Comparison of ENCODE assay signal across 13 cellular contexts in the genomic region with DNA sequence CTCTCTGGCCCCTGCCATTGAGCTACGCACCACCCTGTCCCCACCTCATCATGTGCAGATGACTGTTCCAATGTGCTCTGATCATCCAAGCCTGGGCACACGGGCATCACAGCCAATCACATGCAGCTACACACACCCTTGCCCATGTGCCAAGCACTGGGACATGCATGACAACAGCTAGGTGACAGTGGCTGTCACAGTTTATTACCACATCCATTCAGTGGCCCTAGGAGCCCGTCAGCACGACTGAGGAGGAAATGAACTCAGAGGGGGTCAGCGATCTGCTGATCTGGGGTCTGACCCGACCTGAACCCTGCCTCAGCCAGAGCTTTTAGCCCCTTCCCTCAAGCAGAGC. TPM values are rescaled to one million over a fixed set of nuclear protein-coding genes. Genes with fewer than 3 reads are reported as not detected.
DNase-seq lines count a peak whose midpoint lies in the region; ATAC-seq and TF ChIP-seq lines count a peak whose summit lies in the region.
"Had no signal": no experiment of that assay in that cellular context is flagged by ENCODE, and none has a peak within 500 bp of the region (broad histone marks: within the 10 kb centered on the region; RNA-seq: fewer than 3 reads in every experiment).

No MANE protein-coding gene starts in this region.

- no peaks in the 10 kb centered on the region for H3K27me3 ChIP-seq in BLaER1
- no peaks in the 10 kb centered on the region for H3K27me3 ChIP-seq in GM23338 (ENCODE audit: insufficient read depth)

- peaks cover 29% of the 10 kb centered on the region for H3K4me1 Mint-ChIP-seq in GM23338
- peaks cover 59% of the 10 kb centered on the region for H3K4me1 Mint-ChIP-seq in activated T-helper 1 cell treated with anti-CD3 and anti-CD28 coated beads, Interleukin-12 subunit alpha, Interleukin-12 subunit beta, Interleukin-2, Interleukin-4 antibody, amounts not matched to agents 30 ng/mL and 10 ng/mL and 1 ng/mL, durations not matched to agents 14 hours and 24 hours and 36 hours (ENCODE audit: low read depth)

- peaks cover 4% of the 10 kb centered on the region for H3K27me3 Mint-ChIP-seq in GM23338 (ENCODE audit: insufficient read depth, low read depth, poor library complexity)
- no peaks in the 10 kb centered on the region for H3K27me3 Mint-ChIP-seq in activated T-helper 1 cell treated with anti-CD3 and anti-CD28 coated beads, Interleukin-12 subunit alpha, Interleukin-12 subunit beta, Interleukin-2, Interleukin-4 antibody, amounts not matched to agents 30 ng/mL and 10 ng/mL and 1 ng/mL, durations not matched to agents 14 hours and 24 hours and 36 hours (ENCODE audit: insufficient read depth)

- peak overlapping the region; percentile 88 for H3K9ac ChIP-seq in BLaER1
- H3K9ac ChIP-seq: GM23248 had no signal

- no peak for ATAC-seq in GM23338
- ATAC-seq in mucosa of descending colon, result peak; percentile 2
- ATAC-seq in GM18505 (IDR thresholded peaks at IDR 0.05; ENCODE audit: unreplicated experiment), result no peak
- ATAC-seq in HG02885 (IDR thresholded peaks at IDR 0.05; ENCODE audit: poor library complexity, unreplicated experiment), result no peak
- ATAC-seq: Right ventricle myocardium inferior had no signal

- intact Hi-C loops in activated T-helper 1 cell treated with anti-CD3 and anti-CD28 coated beads, Interleukin-12 subunit alpha, Interleukin-12 subunit beta, Interleukin-2, Interleukin-4 antibody, amounts not matched to agents 30 ng/mL and 10 ng/mL and 1 ng/mL, durations not matched to agents 14 hours and 24 hours and 36 hours (cut with micrococcal nuclease), result no loop called here
- intact Hi-C loops in mucosa of descending colon (cut with DNase I, micrococcal nuclease), result no loop called here

- H4K20me1 ChIP-seq in BLaER1, result no peaks in the 10 kb centered on the region
- H4K20me1 ChIP-seq in GM23338 (replicated peaks; ENCODE audit: insufficient read depth), result 0 out of 2 replicates have a peak, but pooled peaks cover 3% of the 10 kb centered on the region

- H3K36me3 Mint-ChIP-seq in GM23338 (ENCODE audit: low read depth), result no peaks in the 10 kb centered on the region; the same call in 2 of the 3 replicates
- peaks cover 5% of the 10 kb centered on the region for H3K36me3 Mint-ChIP-seq in activated T-helper 1 cell treated with anti-CD3 and anti-CD28 coated beads, Interleukin-12 subunit alpha, Interleukin-12 subunit beta, Interleukin-2, Interleukin-4 antibody, amounts not matched to agents 30 ng/mL and 10 ng/mL and 1 ng/mL, durations not matched to agents 14 hours and 24 hours and 36 hours (ENCODE audit: low read depth)

- H3K36me3 ChIP-seq in BLaER1 (no peaks in the 10 kb centered on the region), GM23338 (ENCODE audit: insufficient read depth) (no peaks in the 10 kb centered on the region), mucosa of descending colon (ENCODE audit: low read depth) (no peaks in the 10 kb centered on the region)

- no peaks in the 10 kb centered on the region for H3F3A ChIP-seq in GM23338 (replicated peaks; ENCODE audit: low read depth)

- H3K4me2 ChIP-seq in BLaER1 (peak overlapping the region; percentile 96), GM23338 (peak overlapping the region; percentile 48; the same call in 1 of the 2 replicates)

- DNase-seq in GM23338 (ENCODE audit: low spot score) (no peak), mucosa of descending colon (no peak), RKO (ENCODE audit: low spot score) (no peak), ecto neural progenitor cell (ENCODE audit: low spot score) (no peak)
- no peak for DNase-seq in activated T-helper 1 cell treated with anti-CD3 and anti-CD28 coated beads, Interleukin-12 subunit alpha, Interleukin-12 subunit beta, Interleukin-2, Interleukin-4 antibody, amounts not matched to agents 30 ng/mL and 10 ng/mL and 1 ng/mL, durations not matched to agents 14 hours and 24 hours and 36 hours (ENCODE audit: low spot score)
- DNase-seq: Caco-2, GM23248, left cardiac atrium, NCI-H1694 had no signal

- no peaks in the 10 kb centered on the region for H3K9me2 ChIP-seq in GM23338 (ENCODE audit: insufficient read depth)

- H3K4me3 Mint-ChIP-seq in GM23338, result 0 out of 3 replicates have a peak overlapping the region, but pooled peaks have one; percentile 21
- peak overlapping the region; percentile 73 for H3K4me3 Mint-ChIP-seq in activated T-helper 1 cell treated with anti-CD3 and anti-CD28 coated beads, Interleukin-12 subunit alpha, Interleukin-12 subunit beta, Interleukin-2, Interleukin-4 antibody, amounts not matched to agents 30 ng/mL and 10 ng/mL and 1 ng/mL, durations not matched to agents 14 hours and 24 hours and 36 hours

- H3K27ac Mint-ChIP-seq in GM23338, result peak overlapping the region; percentile 24; the same call in 1 of the 2 replicates
- H3K27ac Mint-ChIP-seq in activated T-helper 1 cell treated with anti-CD3 and anti-CD28 coated beads, Interleukin-12 subunit alpha, Interleukin-12 subunit beta, Interleukin-2, Interleukin-4 antibody, amounts not matched to agents 30 ng/mL and 10 ng/mL and 1 ng/mL, durations not matched to agents 14 hours and 24 hours and 36 hours, result peak overlapping the region; percentile 97

- peak overlapping the region; percentile 98 for H3K27ac ChIP-seq in BLaER1
- H3K27ac ChIP-seq in GM23338 (ENCODE audit: low read depth), result no peak overlapping the region
- H3K27ac ChIP-seq: GM23248 had no signal

- no peak overlapping the region for H2AFZ ChIP-seq in GM23338
- H2AFZ ChIP-seq: GM23248 had no signal

- no peaks in the 10 kb centered on the region for H3K9me3 ChIP-seq in BLaER1
- H3K9me3 ChIP-seq in mucosa of descending colon, result no peaks in the 10 kb centered on the region
- H3K9me3 ChIP-seq: Caco-2 had no signal

- H3K9me3 Mint-ChIP-seq in GM23338, result no peaks in the 10 kb centered on the region
- H3K9me3 Mint-ChIP-seq in activated T-helper 1 cell treated with anti-CD3 and anti-CD28 coated beads, Interleukin-12 subunit alpha, Interleukin-12 subunit beta, Interleukin-2, Interleukin-4 antibody, amounts not matched to agents 30 ng/mL and 10 ng/mL and 1 ng/mL, durations not matched to agents 14 hours and 24 hours and 36 hours, result no peaks in the 10 kb centered on the region

- H3K4me1 ChIP-seq in BLaER1 (peaks cover 88% of the 10 kb centered on the region), GM23338 (ENCODE audit: insufficient read depth) (peaks cover 9% of the 10 kb centered on the region; the same call in 1 of the 2 replicates), mucosa of descending colon (ENCODE audit: low read depth) (peaks cover 30% of the 10 kb centered on the region)

- TF ChIP-seq CTCF in GM23338 (conservative IDR thresholded peaks at IDR 0.05; ENCODE audit: low read depth in 2 of 2), result no peak
- TF ChIP-seq CTCF in mucosa of descending colon (IDR thresholded peaks at IDR 0.05), result no peak

- TF ChIP-seq POLR2A in GM18505 (IDR thresholded peaks at IDR 0.05; ENCODE audit: borderline replicate concordance, extremely low read depth, insufficient read depth, insufficient read length), result no peak

- H3K79me2 ChIP-seq in GM23338 (replicated peaks; ENCODE audit: insufficient read depth), result no peaks in the 10 kb centered on the region

- H3K4me3 ChIP-seq in BLaER1 (peak overlapping the region; percentile 36; the same call in 1 of the 2 replicates), GM23338 (no peak overlapping the region), mucosa of descending colon (no peak overlapping the region)
- H3K4me3 ChIP-seq: GM23248 had no signal

TF ChIP-seq in GM23338, 12 proteins besides CTCF, POLR2A, EP300 and RAD21 (continues in another document):
- TF ChIP-seq NANOG (IDR thresholded peaks at IDR 0.05; ENCODE audit: borderline replicate concordance) (no peak), JUNB (IDR thresholded peaks at IDR 0.05; ENCODE audit: unreplicated experiment) (no peak), CREB1 (CRISPR knock-in tag; IDR thresholded peaks at IDR 0.05; ENCODE audit: low read depth) (no peak), EZH2phosphoT487 (IDR thresholded peaks at IDR 0.05; ENCODE audit: unreplicated experiment) (no peak), POLR2AphosphoS5 (IDR thresholded peaks at IDR 0.05; ENCODE audit: low read depth) (no peak), EZH2 (IDR thresholded peaks at IDR 0.05; ENCODE audit: low read depth, unreplicated experiment) (no peak)

RNA-seq across cellular contexts. Expression of a gene that starts 10.2 kb away (rescaled TPM):
- 28.9 and 30.9 TPM in 2 replicates for total RNA-seq in GM23338 (2014; rRNA removed; shearing (Covaris generic))
- polyA plus RNA-seq in GM23338 (2016; fragmentation: Nextera tagmentation; extraction: Ambion mirVana), result 370 and 378 TPM in 2 replicates
- 551 and 575 TPM in 2 replicates for total RNA-seq in activated T-helper 1 cell treated with anti-CD3 and anti-CD28 coated beads, Interleukin-12 subunit alpha, Interleukin-12 subunit beta, Interleukin-2, Interleukin-4 antibody, amounts not matched to agents 30 ng/mL and 10 ng/mL and 1 ng/mL, durations not matched to agents 14 hours and 24 hours and 36 hours
- 100 to 1,000 TPM; 156 to 422 (median 385) TPM for total RNA-seq in mucosa of descending colon

RNA-seq across cellular contexts. Expression of a gene that starts 16.4 kb away (rescaled TPM):
- 8.0 and 9.4 TPM in 2 replicates for total RNA-seq in GM23338 (2014; rRNA removed; shearing (Covaris generic))
- 7.3 and 8.3 TPM in 2 replicates for polyA plus RNA-seq in GM23338 (2016; fragmentation: Nextera tagmentation; extraction: Ambion mirVana)
- total RNA-seq in activated T-helper 1 cell treated with anti-CD3 and anti-CD28 coated beads, Interleukin-12 subunit alpha, Interleukin-12 subunit beta, Interleukin-2, Interleukin-4 antibody, amounts not matched to agents 30 ng/mL and 10 ng/mL and 1 ng/mL, durations not matched to agents 14 hours and 24 hours and 36 hours, result 14.8 and 22.1 TPM in 2 replicates
- total RNA-seq in mucosa of descending colon, result 10 to 100 TPM; 12.9 to 17.9 (median 16.4) TPM

RNA-seq across cellular contexts. Expression of a gene that starts 27.7 kb away (rescaled TPM):
- not detected in 2 replicates for total RNA-seq in GM23338 (2014; rRNA removed; shearing (Covaris generic))
- 7.3 and 9.6 TPM in 2 replicates for polyA plus RNA-seq in GM23338 (2016; fragmentation: Nextera tagmentation; extraction: Ambion mirVana)
- 394 and 411 TPM in 2 replicates for total RNA-seq in activated T-helper 1 cell treated with anti-CD3 and anti-CD28 coated beads, Interleukin-12 subunit alpha, Interleukin-12 subunit beta, Interleukin-2, Interleukin-4 antibody, amounts not matched to agents 30 ng/mL and 10 ng/mL and 1 ng/mL, durations not matched to agents 14 hours and 24 hours and 36 hours
- 10 to 100 TPM in 2 of 3 donors, 1 to 10 TPM in 1; 6.9 to 17.8 (median 13.1) TPM for total RNA-seq in mucosa of descending colon
- total RNA-seq: Caco-2, GM23248 had no signal
- polyA plus RNA-seq: GM23248 had no signal

RNA-seq across cellular contexts. Expression of a gene that starts 56.0 kb away (rescaled TPM):
- 26.1 and 36.8 TPM in 2 replicates for total RNA-seq in GM23338 (2014; rRNA removed; shearing (Covaris generic))
- polyA plus RNA-seq in GM23338 (2016; fragmentation: Nextera tagmentation; extraction: Ambion mirVana), result 11.6 and 12.8 TPM in 2 replicates
- 37.0 and 37.1 TPM in 2 replicates for total RNA-seq in activated T-helper 1 cell treated with anti-CD3 and anti-CD28 coated beads, Interleukin-12 subunit alpha, Interleukin-12 subunit beta, Interleukin-2, Interleukin-4 antibody, amounts not matched to agents 30 ng/mL and 10 ng/mL and 1 ng/mL, durations not matched to agents 14 hours and 24 hours and 36 hours
- total RNA-seq in mucosa of descending colon, result 10 to 100 TPM; 10.7 to 15.9 (median 15.6) TPM

Comparison
In these comparisons a context has a peak if more than half of its experiments do, and no peak if none do; other contexts are left out.
1. RNA of a gene that starts 27.7 kb away (total RNA-seq): 394 to 411 TPM in activated T-helper 1 cell treated with anti-CD3 and anti-CD28 coated beads, Interleukin-12 subunit alpha, Interleukin-12 subunit beta, Interleukin-2, Interleukin-4 antibody, amounts not matched to agents 30 ng/mL and 10 ng/mL and 1 ng/mL, durations not matched to agents 14 hours and 24 hours and 36 hours; 6.9 to 17.8 TPM in mucosa of descending colon and not detected in GM23338; every median in the first group is over 10 times any median in the second.